ENCODE assay signal across 18 cellular contexts in the genomic region with DNA sequence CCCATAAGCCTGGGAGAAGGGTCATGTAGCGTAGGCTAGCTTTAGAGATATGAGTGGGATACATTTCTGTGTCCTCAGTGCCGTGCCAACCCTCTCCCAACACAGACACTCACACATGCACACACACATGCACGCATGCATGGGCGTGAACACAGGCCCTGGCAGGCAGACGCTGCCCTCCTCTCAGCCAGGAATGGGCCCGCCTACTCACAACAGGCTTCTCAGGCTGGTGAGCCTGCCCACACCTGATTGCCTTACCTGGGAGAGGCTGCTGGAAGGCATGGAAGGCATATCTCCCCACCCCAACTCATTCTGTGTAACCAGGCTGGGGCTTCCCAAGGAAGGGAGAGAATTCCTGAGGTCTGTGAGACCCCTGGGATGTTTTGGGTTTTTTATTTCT. TPM values are rescaled to one million over a fixed set of nuclear protein-coding genes. Genes with fewer than 3 reads are reported as not detected.
DNase-seq lines count a peak whose midpoint lies in the region; ATAC-seq and TF ChIP-seq lines count a peak whose summit lies in the region.
"Had no signal": no experiment of that assay in that cellular context is flagged by ENCODE, and none has a peak within 500 bp of the region (broad histone marks: within the 10 kb centered on the region; RNA-seq: fewer than 3 reads in every experiment).

No MANE protein-coding gene starts in this region.

- no peaks in the 10 kb centered on the region for H4K20me1 ChIP-seq in mammary epithelial cell (ENCODE audit: insufficient read depth, low read length)
- H4K20me1 ChIP-seq: BLaER1 had no signal

- CTCF ChIA-PET in mammary epithelial cell (lab: Charles Lee; ENCODE audit: low non-redundant PET), result interaction anchor here (0.6 kb wide), 1 partner anchor 547 kb away, joined by 3 read pairs; no protein-coding TSS in a partner anchor
- CTCF ChIA-PET in MCF 10A (lab: Yijun Ruan, JAX), result interaction anchor here (0.6 to 1.2 kb wide), 3 partner anchors 87 to 497 kb away, joined by 4 to 6 read pairs (median 5); no protein-coding TSS in a partner anchor
- CTCF ChIA-PET in T-cell (lab: Charles Lee), result no interaction called here

- no peaks in the 10 kb centered on the region for H3K27me3 ChIP-seq in mammary epithelial cell (ENCODE audit: insufficient read depth, low read length)
- H3K27me3 ChIP-seq in left lung, result no peaks in the 10 kb centered on the region
- H3K27me3 ChIP-seq in transverse colon, result no peaks in the 10 kb centered on the region
- peaks cover 18% of the 10 kb centered on the region for H3K27me3 ChIP-seq in SJCRH30
- H3K27me3 ChIP-seq: BLaER1 had no signal

- H3K9me3 ChIP-seq in mammary epithelial cell (replicated peaks; ENCODE audit: insufficient read depth, low read length) (no peaks in the 10 kb centered on the region), left lung (peaks cover 0 to 2% of the 10 kb centered on the region in 2 donors), transverse colon (no peaks in the 10 kb centered on the region), SJCRH30 (replicated peaks) (no peaks in the 10 kb centered on the region)
- H3K9me3 ChIP-seq: SJSA1 had no signal

- intact Hi-C loops in mammary epithelial cell (cut with micrococcal nuclease), result no loop called here
- intact Hi-C loops in MCF 10A (cut with micrococcal nuclease), result no loop called here
- intact Hi-C loops in left lung (cut with DNase I), result no loop called here
- intact Hi-C loops in transverse colon (cut with DNase I; ENCODE audit: low total_unique reads), result no loop called here

- no peak for TF ChIP-seq CTCF in mammary epithelial cell (conservative IDR thresholded peaks at IDR 0.05 in 1 of 2, IDR thresholded peaks at IDR 0.05 in 1 of 2; ENCODE audit: extremely low read depth in 1 of 2, insufficient read depth in 1 of 2, low read depth in 1 of 2, low read length in 2 of 2)
- TF ChIP-seq CTCF in MCF 10A (IDR thresholded peaks at IDR 0.05; ENCODE audit: unreplicated experiment), result no peak
- TF ChIP-seq CTCF in epithelial cell of esophagus (IDR thresholded peaks at IDR 0.05; ENCODE audit: insufficient read depth, low read depth, low read length, missing control alignments), result no peak
- no peak for TF ChIP-seq CTCF in left lung (IDR thresholded peaks at IDR 0.05)
- no peak for TF ChIP-seq CTCF in transverse colon (IDR thresholded peaks at IDR 0.05)

- peaks cover 24% of the 10 kb centered on the region for H3K4me1 ChIP-seq in mammary epithelial cell (ENCODE audit: insufficient read depth, low read length)
- H3K4me1 ChIP-seq in left lung, result peaks cover 0 to 6% of the 10 kb centered on the region in 2 donors
- peaks cover 0 to 8% (median 3%) of the 10 kb centered on the region in 4 donors for H3K4me1 ChIP-seq in transverse colon
- H3K4me1 ChIP-seq in SJCRH30, result peaks cover 14% of the 10 kb centered on the region
- H3K4me1 ChIP-seq: SJSA1 had no signal

- peaks cover 7% of the 10 kb centered on the region for H3K4me1 Mint-ChIP-seq in MCF 10A (ENCODE audit: insufficient read depth, unreplicated experiment)
- peaks cover 4 to 8% (median 6%) of the 10 kb centered on the region in 3 donors for H3K4me1 Mint-ChIP-seq in T-cell
- H3K4me1 Mint-ChIP-seq: CD8-positive, alpha-beta memory T cell had no signal

- H3K9ac ChIP-seq in mammary epithelial cell (ENCODE audit: insufficient read depth, low read length), result no peak overlapping the region
- H3K9ac ChIP-seq: BLaER1 had no signal

- H3K4me2 ChIP-seq in mammary epithelial cell (ENCODE audit: insufficient read depth, low read depth, low read length), result peak overlapping the region; percentile 11
- H3K4me2 ChIP-seq: BLaER1 had no signal

- H3K79me2 ChIP-seq in mammary epithelial cell (ENCODE audit: insufficient read depth, low read length), result no peaks in the 10 kb centered on the region

- H3K36me3 Mint-ChIP-seq in MCF 10A (ENCODE audit: insufficient read depth, unreplicated experiment) (no peaks in the 10 kb centered on the region), T-cell (no peaks in the 10 kb centered on the region)

- H3K27ac ChIP-seq in mammary epithelial cell (ENCODE audit: insufficient read depth, low read depth, low read length), result no peak overlapping the region
- H3K27ac ChIP-seq in left lung, result no peak overlapping the region
- H3K27ac ChIP-seq in transverse colon, result no peak overlapping the region
- H3K27ac ChIP-seq in SJCRH30, result no peak overlapping the region
- H3K27ac ChIP-seq: BLaER1, SJSA1 had no signal

- BruUV-seq in mammary epithelial cell (replicated peaks; lab: Mats Ljungman, UMichigan), result no TSS peak
- no TSS peak for BruUV-seq in MCF 10A (replicated peaks; lab: Mats Ljungman, UMichigan)

- no peaks in the 10 kb centered on the region for H3K9me3 Mint-ChIP-seq in MCF 10A (ENCODE audit: unreplicated experiment)
- H3K9me3 Mint-ChIP-seq in T-cell, result no peaks in the 10 kb centered on the region

- dilution Hi-C loops in mammary epithelial cell (cut with HindIII; ENCODE audit: low sequenced_read_pairs), result no loop called here

- in situ Hi-C loops in mammary epithelial cell (cut with MboI; ENCODE audit: low sequenced_read_pairs in 2 of 2) (no loop called here), transverse colon (cut with MboI; ENCODE audit: low pct_ligation_motif_present in 1 of 4, low pct_unique_long_range_greater_than_20kb in 1 of 4, low sequenced_read_pairs in 3 of 4) (no loop called here)

- peaks cover 12% of the 10 kb centered on the region for H3K27me3 Mint-ChIP-seq in MCF 10A (ENCODE audit: insufficient read depth, unreplicated experiment)
- peaks cover 3 to 10% of the 10 kb centered on the region in 2 donors for H3K27me3 Mint-ChIP-seq in T-cell

- H3K4me3 Mint-ChIP-seq in MCF 10A (ENCODE audit: unreplicated experiment) (no peak overlapping the region), T-cell (no peak overlapping the region)
- H3K4me3 Mint-ChIP-seq: CD8-positive, alpha-beta memory T cell had no signal

- H3K36me3 ChIP-seq in mammary epithelial cell (ENCODE audit: insufficient read depth, low read length) (no peaks in the 10 kb centered on the region), left lung (no peaks in the 10 kb centered on the region), transverse colon (no peaks in the 10 kb centered on the region), SJCRH30 (no peaks in the 10 kb centered on the region)
- H3K36me3 ChIP-seq: BLaER1, SJSA1 had no signal

- TF ChIP-seq EP300 in transverse colon (IDR thresholded peaks at IDR 0.05; ENCODE audit: low read depth), result no peak

- H3K27ac Mint-ChIP-seq in MCF 10A (ENCODE audit: low read depth, unreplicated experiment) (no peak overlapping the region), T-cell (no peak overlapping the region)
- H3K27ac Mint-ChIP-seq: CD8-positive, alpha-beta memory T cell had no signal

- peak overlapping the region; percentile 67 for H2AFZ ChIP-seq in mammary epithelial cell (ENCODE audit: low read depth, low read length)

- TF ChIP-seq POLR2A in transverse colon (IDR thresholded peaks at IDR 0.05), result no peak

- 21% methylated on average over 4 of the region's 6 CpGs for WGBS in mammary epithelial cell (ENCODE audit: low coverage, missing lambda C conversion rate)
- 66% methylated on average over 6 of the region's 6 CpGs; no CpG with 5 or more reads in 1 of the 2 donors for WGBS in transverse colon (ENCODE audit: low coverage in 1 of 2), 2 donors

- POLR2A ChIA-PET in MCF 10A (lab: Yijun Ruan, JAX) (no interaction called here), T-cell (lab: Charles Lee) (no interaction called here)

- H3K4me3 ChIP-seq in mammary epithelial cell (replicated peaks in 1 of 3; ENCODE audit: insufficient read depth in 1 of 3, low read depth in 2 of 3, low read length in 3 of 3) (no peak overlapping the region), epithelial cell of esophagus (ENCODE audit: low read length) (no peak overlapping the region), left lung (no peak overlapping the region), transverse colon (no peak overlapping the region), SJCRH30 (no peak overlapping the region)
- H3K4me3 ChIP-seq: BLaER1, SJSA1 had no signal

- DNase-seq in mammary epithelial cell (peak; percentile 35), MCF 10A (ENCODE audit: unreplicated experiment) (no peak), epithelial cell of esophagus (ENCODE audit: low read depth) (peak; percentile 89), left lung (no peak), transverse colon (peak; percentile 56), SJCRH30 (no peak), T-cell (no peak)
- DNase-seq: CD8-positive, alpha-beta memory T cell; DND-41; GOT3; KBM-7; NCI-H1436; NCI-H2081; NCI-H226; RPMI8226 had no signal

- ATAC-seq in left lung (peak; percentile 26), HG03135 (IDR thresholded peaks at IDR 0.05; ENCODE audit: unreplicated experiment) (no peak), T-cell (replicated peaks in 1 of 4) (no peak)

RNA-seq across cellular contexts. Expression of a gene that starts 12.8 kb away (rescaled TPM):
- total RNA-seq in mammary epithelial cell, result 10 to 100 TPM; 13.7 to 19.6 TPM
- 10.8 TPM for polyA plus RNA-seq in mammary epithelial cell
- polyA minus RNA-seq in mammary epithelial cell, result 13.8 TPM
- total RNA-seq in MCF 10A (2022), result 14.7 and 16.1 TPM in 2 replicates
- 10 to 100 TPM; 24.9 to 26.6 TPM for total RNA-seq in left lung
- 10 to 100 TPM; 22.5 to 96.9 (median 68.7) TPM for total RNA-seq in transverse colon
- total RNA-seq in SJCRH30 (2014; rRNA removed; shearing (Covaris generic)), result 19.8 and 22.4 TPM in 2 replicates
- total RNA-seq in T-cell, result 10 to 100 TPM in 4 of 5 donors, 1 to 10 TPM in 1; 9.0 to 12.6 (median 11.8) TPM

RNA-seq across cellular contexts. Expression of a gene that starts 31.4 kb away (rescaled TPM):
- under 1 TPM in 1 of 2 donors, not detected in 1; 0.33 TPM for total RNA-seq in mammary epithelial cell
- polyA plus RNA-seq in mammary epithelial cell, result not detected
- polyA minus RNA-seq in mammary epithelial cell, result not detected
- not detected in 2 replicates for total RNA-seq in MCF 10A (2022)
- total RNA-seq in left lung, result 100 to 1,000 TPM; 115 to 173 TPM
- 100 to 1,000 TPM; 115 to 440 (median 137) TPM for total RNA-seq in transverse colon
- 0.33 and 0.36 TPM in 2 replicates for total RNA-seq in SJCRH30 (2014; rRNA removed; shearing (Covaris generic))
- under 1 TPM in 3 of 5 donors, not detected in 2; 0.16 to 0.58 (median 0.23) TPM for total RNA-seq in T-cell
- polyA plus RNA-seq: CD8-positive, alpha-beta memory T cell had no signal

RNA-seq across cellular contexts. Expression of a gene that starts 50.8 kb away (rescaled TPM):
- total RNA-seq in mammary epithelial cell, result not detected
- not detected for polyA plus RNA-seq in mammary epithelial cell
- not detected for polyA minus RNA-seq in mammary epithelial cell
- total RNA-seq in MCF 10A (2022), result not detected in 2 replicates
- not detected for total RNA-seq in left lung
- not detected for total RNA-seq in transverse colon
- total RNA-seq in SJCRH30 (2014; rRNA removed; shearing (Covaris generic)), result not detected in 2 replicates
- not detected for total RNA-seq in T-cell
- total RNA-seq: CD8-positive, alpha-beta memory T cell; SJSA1 had no signal
- polyA plus RNA-seq: CD8-positive, alpha-beta memory T cell had no signal

Comparison
In these comparisons a context has a peak if more than half of its experiments do, and no peak if none do; other contexts are left out.
1. DNase-seq: peak in mammary epithelial cell (single experiment), epithelial cell of esophagus (single experiment) and transverse colon (single experiment); none in MCF 10A (single experiment), left lung (0 of 2), SJCRH30 (0 of 2) and T-cell (0 of 34).
2. RNA of a gene that starts 31.4 kb away (total RNA-seq): 115 to 173 TPM in left lung and 115 to 440 TPM in transverse colon; 0.33 to 0.36 TPM in SJCRH30, 0.33 TPM in mammary epithelial cell, 0.16 to 0.58 TPM in T-cell and not detected in MCF 10A; every median in the first group is over 10 times any median in the second.
3. CTCF ChIA-PET loops: an anchor here in mammary epithelial cell (0.6 kb wide) and MCF 10A (0.6 to 1.2 kb wide); none called in T-cell.